ENCODE assay signal across 19 cellular contexts in the genomic region with DNA sequence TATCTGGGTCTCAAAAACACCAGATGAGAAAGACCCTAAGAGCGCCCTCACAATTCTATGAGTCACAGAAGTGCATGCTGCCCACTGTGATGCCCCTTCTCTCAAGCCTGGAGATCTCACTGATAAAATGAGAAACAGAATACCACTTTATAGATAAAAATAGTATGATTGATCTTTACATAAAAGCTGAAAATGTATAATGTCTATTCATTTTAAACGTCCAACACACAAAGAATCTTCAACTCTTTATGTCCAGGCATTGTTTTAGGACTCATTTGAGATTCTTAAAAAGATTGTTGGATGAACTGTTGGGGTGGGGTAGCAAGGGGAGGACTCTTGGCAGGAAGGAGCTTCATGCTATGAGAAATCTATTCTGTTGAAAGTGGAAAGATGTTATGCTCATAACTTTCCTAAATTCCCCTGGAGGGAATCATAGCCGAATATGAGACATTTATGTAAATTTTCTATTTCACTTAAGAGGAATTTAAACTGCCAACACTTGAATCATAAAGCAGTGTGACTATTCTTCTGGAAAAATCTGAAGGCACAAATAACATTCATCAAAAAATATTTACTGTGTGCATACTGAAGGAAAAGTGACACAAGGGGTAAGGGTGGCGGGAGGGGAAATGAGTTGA.
"Had no signal": no experiment of that assay in that cellular context is flagged by ENCODE, and none has a peak within 500 bp of the region (broad histone marks: within the 10 kb centered on the region; RNA-seq: fewer than 3 reads in every experiment).

No MANE protein-coding gene starts in this region.

- H3K27ac Mint-ChIP-seq: activated CD4-positive, alpha-beta T cell treated with anti-CD3 and anti-CD28 coated beads for 36 hours; activated CD8-positive, alpha-beta T cell treated with anti-CD3 and anti-CD28 coated beads for 36 hours; T-helper 1 cell treated with Interleukin-12 subunit alpha and Interleukin-12 subunit beta and Interleukin-4 antibody, amounts not matched to agents 30 μg/mL and 1 μg/mL, for 36 hours had no signal

- H3K9me3 ChIP-seq: esophagus squamous epithelium, heart left ventricle, suprapubic skin, upper lobe of left lung had no signal

- H3K36me3 ChIP-seq: esophagus squamous epithelium, heart left ventricle, suprapubic skin, upper lobe of left lung had no signal

- DNase-seq: activated CD4-positive, alpha-beta T cell treated with anti-CD3 and anti-CD28 coated beads for 36 hours; activated CD8-positive, alpha-beta T cell treated with anti-CD3 and anti-CD28 coated beads for 36 hours; activated effector memory CD4-positive, alpha-beta T cell treated with Interleukin-2 at 50 U/mL for 16 hours; activated naive CD4-positive, alpha-beta T cell treated with anti-CD3 and anti-CD28 coated beads, Interleukin-2, amount 50 U/mL, for 16 hours; activated T-cell treated with anti-CD3 and anti-CD28 coated beads, Interleukin-2, amount 50 U/mL, for 4 hours; effector CD8-positive, alpha-beta T cell; esophagus squamous epithelium; foreskin melanocyte; heart left ventricle; mammary epithelial cell; naive B cell; posterior cingulate gyrus; retina; stimulated activated CD4-positive, alpha-beta T cell treated with anti-CD3 and anti-CD28 coated beads, Interleukin-4, amount 100 ng/mL, for 24 hours; stimulated activated naive CD4-positive, alpha-beta T cell; upper lobe of left lung had no signal

- H3K4me3 Mint-ChIP-seq: activated CD4-positive, alpha-beta T cell treated with anti-CD3 and anti-CD28 coated beads for 36 hours; activated CD8-positive, alpha-beta T cell treated with anti-CD3 and anti-CD28 coated beads for 36 hours; activated T-cell treated with anti-CD3 and anti-CD28 coated beads, Interleukin-2, amount 50 U/mL, for 4 hours; naive B cell; T-helper 1 cell treated with Interleukin-12 subunit alpha and Interleukin-12 subunit beta and Interleukin-4 antibody, amounts not matched to agents 30 μg/mL and 1 μg/mL, for 36 hours had no signal

- H3K36me3 Mint-ChIP-seq: naive B cell had no signal

- H3K9me3 Mint-ChIP-seq: activated CD8-positive, alpha-beta T cell treated with anti-CD3 and anti-CD28 coated beads for 36 hours; activated T-cell treated with anti-CD3 and anti-CD28 coated beads, Interleukin-2, amount 50 U/mL, for 4 hours; naive B cell; T-helper 1 cell treated with Interleukin-12 subunit alpha and Interleukin-12 subunit beta and Interleukin-4 antibody, amounts not matched to agents 30 μg/mL and 1 μg/mL, for 36 hours had no signal

- H3K27me3 ChIP-seq: esophagus squamous epithelium, heart left ventricle, suprapubic skin, upper lobe of left lung had no signal

- H3K4me1 Mint-ChIP-seq: activated CD4-positive, alpha-beta T cell treated with anti-CD3 and anti-CD28 coated beads for 36 hours had no signal

- H3K27ac ChIP-seq: suprapubic skin had no signal

- H3K4me3 ChIP-seq: esophagus squamous epithelium, heart left ventricle, skin epidermis, suprapubic skin, upper lobe of left lung had no signal

- ATAC-seq: activated CD4-positive, alpha-beta T cell treated with anti-CD3 and anti-CD28 coated beads for 36 hours; activated CD8-positive, alpha-beta T cell treated with anti-CD3 and anti-CD28 coated beads for 36 hours; activated T-cell treated with anti-CD3 and anti-CD28 coated beads, Interleukin-2, amount 50 U/mL, for 4 hours had no signal
